In genomic region chr14:68630611-68631013, GRCh38 we compare ENCODE assay signal across 18 cellular contexts.
A peak's percentile ranks its signal among the peaks of the same experiment; 100 is the strongest.
DNase-seq lines count a peak whose midpoint lies in the region; ATAC-seq and TF ChIP-seq lines count a peak whose summit lies in the region.
"Had no signal": no experiment of that assay in that cellular context is flagged by ENCODE, and none has a peak within 500 bp of the region (broad histone marks: within the 10 kb centered on the region; RNA-seq: fewer than 3 reads in every experiment).

No MANE protein-coding gene starts in this region.

- intact Hi-C loops in heart right ventricle (cut with DNase I) = no loop called here
- intact Hi-C loops in activated CD4-positive, alpha-beta memory T cell treated with anti-CD3 and anti-CD28 coated beads for 36 hours (cut with micrococcal nuclease) = no loop called here

- POLR2A ChIA-PET in activated CD4-positive, alpha-beta memory T cell treated with anti-CD3 and anti-CD28 coated beads for 36 hours (lab: Charles Lee) = no interaction called here

- WGBS in heart right ventricle, 2 donors = 89 to 93% methylated on average over 7 of the region's 7 CpGs
- 87 to 89% methylated on average over 7 of the region's 7 CpGs for WGBS in upper lobe of left lung, 2 donors

- no peak for TF ChIP-seq EP300 in upper lobe of left lung (IDR thresholded peaks at IDR 0.05)

- peaks cover 21% of the 10 kb centered on the region for H3K4me1 Mint-ChIP-seq in osteocyte (ENCODE audit: unreplicated experiment)
- H3K4me1 Mint-ChIP-seq in activated CD4-positive, alpha-beta memory T cell treated with anti-CD3 and anti-CD28 coated beads for 36 hours (ENCODE audit: low read depth) = peaks cover 14% of the 10 kb centered on the region

- no peak overlapping the region for H3K27ac Mint-ChIP-seq in osteocyte (ENCODE audit: unreplicated experiment)
- no peak overlapping the region for H3K27ac Mint-ChIP-seq in activated CD4-positive, alpha-beta memory T cell treated with anti-CD3 and anti-CD28 coated beads for 36 hours
- H3K27ac Mint-ChIP-seq: activated T-helper 17 cell treated with anti-CD3 and anti-CD28 coated beads, Interleukin-2, amount 50 U/mL, for 72 hours; effector memory CD8-positive, alpha-beta T cell; T-helper 17 cell; WTC11 had no signal

- H3K4me1 ChIP-seq in cardiac muscle cell (ENCODE audit: low read depth) (peaks cover 60% of the 10 kb centered on the region), heart right ventricle (peaks cover 10 to 77% (median 55%) of the 10 kb centered on the region in 9 donors), upper lobe of left lung (peaks cover 14 to 40% (median 31%) of the 10 kb centered on the region in 4 donors)

- H3K27me3 Mint-ChIP-seq in osteocyte (ENCODE audit: unreplicated experiment) = peaks cover 2% of the 10 kb centered on the region
- no peaks in the 10 kb centered on the region for H3K27me3 Mint-ChIP-seq in activated CD4-positive, alpha-beta memory T cell treated with anti-CD3 and anti-CD28 coated beads for 36 hours
- H3K27me3 Mint-ChIP-seq: activated T-helper 17 cell treated with anti-CD3 and anti-CD28 coated beads, Interleukin-2, amount 50 U/mL, for 72 hours; effector memory CD8-positive, alpha-beta T cell; T-helper 17 cell had no signal

- no peaks in the 10 kb centered on the region for H3K36me3 ChIP-seq in cardiac muscle cell
- no peaks in the 10 kb centered on the region for H3K36me3 ChIP-seq in heart right ventricle
- no peaks in the 10 kb centered on the region for H3K36me3 ChIP-seq in upper lobe of left lung
- H3K36me3 ChIP-seq: ovary had no signal

- TF ChIP-seq POLR2A in upper lobe of left lung (IDR thresholded peaks at IDR 0.05) = no peak

- no peaks in the 10 kb centered on the region for H3K36me3 Mint-ChIP-seq in osteocyte (ENCODE audit: unreplicated experiment)
- no peaks in the 10 kb centered on the region for H3K36me3 Mint-ChIP-seq in activated CD4-positive, alpha-beta memory T cell treated with anti-CD3 and anti-CD28 coated beads for 36 hours
- H3K36me3 Mint-ChIP-seq: WTC11 had no signal

- TF ChIP-seq CTCF in cardiac muscle cell (IDR thresholded peaks at IDR 0.05; ENCODE audit: low read depth, low read length) (no peak), heart right ventricle (IDR thresholded peaks at IDR 0.05) (peak in 1 of 9 donors; percentile 11), osteocyte (IDR thresholded peaks at IDR 0.05) (no peak), upper lobe of left lung (IDR thresholded peaks at IDR 0.05) (no peak)

- H3K27me3 ChIP-seq in cardiac muscle cell (no peaks in the 10 kb centered on the region), heart right ventricle (no peaks in the 10 kb centered on the region), upper lobe of left lung (no peaks in the 10 kb centered on the region)
- H3K27me3 ChIP-seq: ovary had no signal

- H3K4me3 Mint-ChIP-seq in osteocyte (ENCODE audit: unreplicated experiment) = no peak overlapping the region
- H3K4me3 Mint-ChIP-seq in activated CD4-positive, alpha-beta memory T cell treated with anti-CD3 and anti-CD28 coated beads for 36 hours = no peak overlapping the region
- H3K4me3 Mint-ChIP-seq: activated T-helper 17 cell treated with anti-CD3 and anti-CD28 coated beads, Interleukin-2, amount 50 U/mL, for 72 hours; effector memory CD8-positive, alpha-beta T cell; T-helper 17 cell; WTC11 had no signal

- H3K27ac ChIP-seq in cardiac muscle cell = peak overlapping the region; percentile 86
- H3K27ac ChIP-seq in heart right ventricle = peak overlapping the region in 4 of 10 donors; percentile 16 to 91 (median 40)
- H3K27ac ChIP-seq in upper lobe of left lung = peak overlapping the region in 3 of 4 donors; percentile 68 to 92 (median 85)
- H3K27ac ChIP-seq: ovary had no signal

- H3K9me3 ChIP-seq in cardiac muscle cell (ENCODE audit: low read depth) (no peaks in the 10 kb centered on the region), heart right ventricle (no peaks in the 10 kb centered on the region), upper lobe of left lung (no peaks in the 10 kb centered on the region)
- H3K9me3 ChIP-seq: ovary had no signal

- DNase-seq in cardiac muscle cell (ENCODE audit: low read depth in 1 of 2, low spot score in 1 of 2) (no peak), heart right ventricle (no peak), left lobe of liver (ENCODE audit: low spot score) (peak; percentile 78), osteocyte (ENCODE audit: extremely low spot score, unreplicated experiment) (peak; percentile 46), upper lobe of left lung (no peak), COLO668 (lab: John Stamatoyannopoulos, UW; ENCODE audit: unreplicated experiment) (no peak)
- DNase-seq in activated CD4-positive, alpha-beta memory T cell treated with anti-CD3 and anti-CD28 coated beads for 36 hours = no peak
- DNase-seq: effector memory CD8-positive, alpha-beta T cell; Kasumi-1; kidney glomerular epithelial cell; NCI-H1105 treated with DMSO at 0.1 percent for 48 hours; NCI-H526 treated with DMSO at 0.1 percent for 48 hours; ovary; stimulated activated CD4-positive, alpha-beta T cell treated with anti-CD3 and anti-CD28 coated beads, Interleukin-4, amount 100 ng/mL, for 4 hours; T-helper 17 cell had no signal

- CTCF ChIA-PET in activated CD4-positive, alpha-beta memory T cell treated with anti-CD3 and anti-CD28 coated beads for 36 hours (lab: Charles Lee) = no interaction called here

- H3K9me3 Mint-ChIP-seq in osteocyte (ENCODE audit: unreplicated experiment) = no peaks in the 10 kb centered on the region
- no peaks in the 10 kb centered on the region for H3K9me3 Mint-ChIP-seq in activated CD4-positive, alpha-beta memory T cell treated with anti-CD3 and anti-CD28 coated beads for 36 hours
- H3K9me3 Mint-ChIP-seq: effector memory CD8-positive, alpha-beta T cell; WTC11 had no signal

- ATAC-seq in heart right ventricle = no peak
- ATAC-seq in left lobe of liver = peak; percentile 55
- no peak for ATAC-seq in upper lobe of left lung (ENCODE audit: low FRiP score in 2 of 2)
- ATAC-seq in GM18868 (IDR thresholded peaks at IDR 0.05; ENCODE audit: unreplicated experiment) = no peak
- ATAC-seq: activated T-helper 17 cell treated with anti-CD3 and anti-CD28 coated beads, Interleukin-2, amount 50 U/mL, for 72 hours; effector memory CD8-positive, alpha-beta T cell; T-helper 17 cell; WTC11 had no signal

- H3K4me3 ChIP-seq in cardiac muscle cell (no peak overlapping the region), heart right ventricle (no peak overlapping the region), upper lobe of left lung (no peak overlapping the region)
- H3K4me3 ChIP-seq: ovary had no signal

Comparison
In these comparisons a context has a peak if more than half of its experiments do, and no peak if none do; other contexts are left out.
1. DNase-seq: peak in left lobe of liver (single experiment) and osteocyte (single experiment); none in cardiac muscle cell (0 of 2), heart right ventricle (0 of 2), upper lobe of left lung (0 of 2), COLO668 (single experiment) and activated CD4-positive, alpha-beta memory T cell treated with anti-CD3 and anti-CD28 coated beads for 36 hours (single experiment).